In the genomic region with DNA sequence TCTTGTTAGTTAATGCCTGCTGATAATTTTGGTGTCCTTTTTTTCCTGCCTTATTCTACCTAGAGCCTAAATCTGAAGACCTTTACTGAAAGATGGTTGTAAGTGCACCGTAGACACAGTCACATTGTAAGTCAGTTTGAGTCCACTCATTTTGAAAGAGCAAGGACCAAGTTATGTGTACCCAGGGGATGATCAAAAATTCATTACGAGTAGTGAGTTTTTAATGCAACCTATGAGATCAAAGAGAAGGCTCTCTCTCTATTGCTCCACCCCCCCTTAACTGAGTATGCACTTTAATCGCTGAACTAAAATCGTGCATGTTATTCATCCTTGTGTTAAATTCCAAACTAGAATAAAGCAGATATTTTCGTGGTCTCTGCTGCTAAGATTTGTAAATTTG, we compare ENCODE assay signal across 8 cellular contexts. TPM values are rescaled to one million over a fixed set of nuclear protein-coding genes. Genes with fewer than 3 reads are reported as not detected.
DNase-seq lines count a peak whose midpoint lies in the region; ATAC-seq, FAIRE-seq and TF ChIP-seq lines count a peak whose summit lies in the region.

No MANE protein-coding gene starts in this region.

- H3K27ac Mint-ChIP-seq in CD4-positive, alpha-beta T cell, result peak overlapping the region; percentile 81
- peak overlapping the region in 6 of 9 donors; percentile 2 to 77 (median 33) for H3K27ac Mint-ChIP-seq in naive thymus-derived CD4-positive, alpha-beta T cell

- no peaks in the 10 kb centered on the region for H3K27me3 Mint-ChIP-seq in CD4-positive, alpha-beta T cell
- H3K27me3 Mint-ChIP-seq in naive thymus-derived CD4-positive, alpha-beta T cell, result no peaks in the 10 kb centered on the region

- H3K4me3 Mint-ChIP-seq in CD4-positive, alpha-beta T cell, result peak overlapping the region; percentile 83
- peak overlapping the region; percentile 8 to 95 (median 82) for H3K4me3 Mint-ChIP-seq in naive thymus-derived CD4-positive, alpha-beta T cell

- TF ChIP-seq RAD21 in GM12878 (IDR thresholded peaks at IDR 0.05; ENCODE audit: insufficient read depth, low read depth, low read length), result no peak

- peak overlapping the region; percentile 1 for H3K9ac ChIP-seq in HUES6 (ENCODE audit: low read length)
- peak overlapping the region; percentile 18; the same call in 1 of the 2 replicates for H3K9ac ChIP-seq in GM12878 (ENCODE audit: control insufficient read depth, insufficient read depth, low read length)

- POLR2A ChIA-PET in CD4-positive, alpha-beta T cell (lab: Charles Lee), result interaction anchor here (0.7 to 4.3 kb wide), 4 partner anchors 15 to 211 kb away, joined by 3 to 91 read pairs (median 3); a partner anchor contains a TSS
- POLR2A ChIA-PET in GM12878 (lab: Charles Lee), result interaction anchor here (0.6 to 9.1 kb wide), 8 partner anchors 13 to 1870 kb away, joined by 3 to 108 read pairs (median 6); no protein-coding TSS in a partner anchor
- POLR2A ChIA-PET in naive thymus-derived CD4-positive, alpha-beta T cell (lab: Charles Lee), result interaction anchor here (1.0 kb wide), 1 partner anchor 25 kb away, joined by 3 read pairs; no protein-coding TSS in a partner anchor

- no peak for DNase-seq in CD4-positive, alpha-beta T cell
- DNase-seq in GM12878 (ENCODE audit: low read depth, low spot score) (no peak), A172 (ENCODE audit: low spot score) (no peak), Peyer's patch (no peak)
- DNase-seq in naive thymus-derived CD4-positive, alpha-beta T cell, result no peak
- DNase-seq in stimulated activated CD4-positive, alpha-beta T cell treated with anti-CD3 and anti-CD28 coated beads, Interleukin-1b, Interleukin-23, amount 100 ng/mL, for 48 hours, result no peak

- H3K4me3 ChIP-seq in HUES6 (ENCODE audit: low read depth, low read length) (peak overlapping the region; percentile 99), GM12878 (peak overlapping the region; percentile 76), Peyer's patch (peak overlapping the region in 2 of 4 donors; percentile 18 to 74)
- H3K4me3 ChIP-seq in naive thymus-derived CD4-positive, alpha-beta T cell (ENCODE audit: low read length), result no peak overlapping the region

- WGBS in GM12878 (ENCODE audit: insufficient coverage, insufficient replicate concordance, low lambda C conversion rate, missing lambda C conversion rate), result 2% methylated on average over 5 of the region's 5 CpGs

- H4K20me1 ChIP-seq in GM12878 (ENCODE audit: control insufficient read depth, insufficient read depth), result no peaks in the 10 kb centered on the region

- H3K4me1 Mint-ChIP-seq in CD4-positive, alpha-beta T cell (ENCODE audit: low read depth), result peaks cover 27% of the 10 kb centered on the region
- H3K4me1 Mint-ChIP-seq in naive thymus-derived CD4-positive, alpha-beta T cell, result peaks cover 13 to 36% (median 30%) of the 10 kb centered on the region in 7 donors

- TF ChIP-seq POLR2A in GM12878 (IDR thresholded peaks at IDR 0.05; ENCODE audit: low read depth, low read length), result no peak
- no peak for TF ChIP-seq POLR2A in Peyer's patch (IDR thresholded peaks at IDR 0.05)

- RAD21 ChIA-PET in GM12878 (lab: Charles Lee; ENCODE audit: unreplicated experiment), result interaction anchor here (0.7 to 10.4 kb wide), 12 partner anchors 10 to 214 kb away, joined by 3 to 179 read pairs (median 6); a partner anchor contains a TSS

- SMC1A ChIA-PET in GM12878 (lab: Charles Lee; ENCODE audit: uncharacterized antibody, unreplicated experiment), result interaction anchor here (0.7 to 12.0 kb wide), 6 partner anchors 11 to 211 kb away, joined by 3 to 165 read pairs (median 4); no protein-coding TSS in a partner anchor

- peaks cover 9% of the 10 kb centered on the region; the same call in 1 of the 2 replicates for H3K4me1 ChIP-seq in HUES6 (ENCODE audit: control insufficient read depth, insufficient read depth, low read length)
- H3K4me1 ChIP-seq in GM12878 (ENCODE audit: control insufficient read depth, insufficient read depth, low read length), result peaks cover 6% of the 10 kb centered on the region
- peaks cover 0 to 8% of the 10 kb centered on the region in 2 donors for H3K4me1 ChIP-seq in naive thymus-derived CD4-positive, alpha-beta T cell (ENCODE audit: control insufficient read depth in 2 of 2, insufficient read depth in 2 of 2, low read length in 2 of 2)
- peaks cover 0 to 24% (median 5%) of the 10 kb centered on the region in 4 donors for H3K4me1 ChIP-seq in Peyer's patch

- no peak for ATAC-seq in CD4-positive, alpha-beta T cell (ENCODE audit: poor library complexity)
- ATAC-seq in GM12878 (peak; percentile 9), GM21786 (IDR thresholded peaks at IDR 0.05; ENCODE audit: unreplicated experiment) (no peak)
- ATAC-seq in naive thymus-derived CD4-positive, alpha-beta T cell, result no peak

- TF ChIP-seq EP300 in GM12878 (IDR thresholded peaks at IDR 0.05; ENCODE audit: borderline replicate concordance in 1 of 2, control insufficient read depth in 1 of 2, low read depth in 2 of 2, low read length in 2 of 2), result no peak

- no peak overlapping the region for H3K27ac ChIP-seq in CD4-positive, alpha-beta T cell (ENCODE audit: low read depth, low read length)
- H3K27ac ChIP-seq in HUES6 (ENCODE audit: low read depth, low read length) (no peak overlapping the region), GM12878 (ENCODE audit: control insufficient read depth, insufficient read depth) (no peak overlapping the region), Peyer's patch (no peak overlapping the region)
- no peak overlapping the region for H3K27ac ChIP-seq in naive thymus-derived CD4-positive, alpha-beta T cell (ENCODE audit: low read depth, low read length)

- CTCF ChIA-PET in CD4-positive, alpha-beta T cell (lab: Charles Lee), result interaction anchor here (0.6 to 0.9 kb wide), 4 partner anchors 28 to 1758 kb away, joined by 3 to 5 read pairs (median 4); no protein-coding TSS in a partner anchor
- CTCF ChIA-PET in GM12878 (lab: Yijun Ruan, JAX), result interaction anchor here (0.6 to 3.9 kb wide), 6 partner anchors 13 to 1178 kb away, joined by 3 to 25 read pairs (median 4); no protein-coding TSS in a partner anchor
- CTCF ChIA-PET in naive thymus-derived CD4-positive, alpha-beta T cell (lab: Charles Lee), result no interaction called here

- no peaks in the 10 kb centered on the region for H3K27me3 ChIP-seq in CD4-positive, alpha-beta T cell (ENCODE audit: control insufficient read depth, insufficient read depth, low read length)
- H3K27me3 ChIP-seq in HUES6 (ENCODE audit: control insufficient read depth, insufficient read depth, low read length) (no peaks in the 10 kb centered on the region), GM12878 (replicated peaks in 1 of 2; ENCODE audit: control insufficient read depth in 2 of 2, insufficient read depth in 2 of 2, low read length in 1 of 2) (no peaks in the 10 kb centered on the region), Peyer's patch (no peaks in the 10 kb centered on the region)
- no peaks in the 10 kb centered on the region for H3K27me3 ChIP-seq in naive thymus-derived CD4-positive, alpha-beta T cell (ENCODE audit: control insufficient read depth in 2 of 2, insufficient read depth in 2 of 2, low read length in 2 of 2)

- BruUV-seq in GM12878 (replicated peaks; lab: Mats Ljungman, UMichigan), result no TSS peak

- in situ Hi-C loops in GM12878 (cut with MboI), result loop anchor here (25.0 kb wide), 2 partner anchors 1127 to 1748 kb away; a partner anchor contains a TSS

- H3K79me2 ChIP-seq in GM12878 (ENCODE audit: control insufficient read depth, insufficient read depth, low read length), result peaks cover 52% of the 10 kb centered on the region

- H3K36me3 ChIP-seq in HUES6 (ENCODE audit: control insufficient read depth, insufficient read depth, low read length) (peaks cover 24% of the 10 kb centered on the region), GM12878 (ENCODE audit: control insufficient read depth in 2 of 2, insufficient read depth in 2 of 2, low read length in 1 of 2) (0 out of 4 replicates have a peak, but pooled peaks cover 0 to 4% of the 10 kb centered on the region in 2 experiments), Peyer's patch (no peaks in the 10 kb centered on the region)
- peaks cover 0 to 3% (median 0%) of the 10 kb centered on the region in 3 experiments for H3K36me3 ChIP-seq in naive thymus-derived CD4-positive, alpha-beta T cell (ENCODE audit: control insufficient read depth in 2 of 3, insufficient read depth in 3 of 3, low read length in 3 of 3)

- peaks cover 18% of the 10 kb centered on the region for H3K36me3 Mint-ChIP-seq in CD4-positive, alpha-beta T cell (ENCODE audit: low read depth)
- H3K36me3 Mint-ChIP-seq in naive thymus-derived CD4-positive, alpha-beta T cell, result peaks cover 0 to 5% (median 0%) of the 10 kb centered on the region in 5 donors

- no peaks in the 10 kb centered on the region for H3K9me3 ChIP-seq in CD4-positive, alpha-beta T cell (ENCODE audit: control insufficient read depth, low read length)
- H3K9me3 ChIP-seq in HUES6 (ENCODE audit: control insufficient read depth, insufficient read depth, low read depth, low read length) (no peaks in the 10 kb centered on the region), GM12878 (replicated peaks; ENCODE audit: control insufficient read depth, insufficient read depth, low read length) (no peaks in the 10 kb centered on the region), Peyer's patch (no peaks in the 10 kb centered on the region)
- H3K9me3 ChIP-seq in naive thymus-derived CD4-positive, alpha-beta T cell (ENCODE audit: control insufficient read depth in 2 of 3, low read length in 3 of 3), result no peaks in the 10 kb centered on the region

- H2AFZ ChIP-seq in GM12878 (ENCODE audit: control insufficient read depth, low read depth, low read length), result no peak overlapping the region

- FAIRE-seq in GM12878 (lab: Jason Lieb, UNC), result peak; percentile 18

- intact Hi-C loops in CD4-positive, alpha-beta T cell (cut with DNase I, micrococcal nuclease), result loop anchor here (2.0 to 10.0 kb wide), 2 partner anchors 211 to 543 kb away; a partner anchor contains a TSS
- intact Hi-C loops in GM12878 (cut with micrococcal nuclease; ENCODE audit: unreplicated experiment), result loop anchor here (2.0 to 10.0 kb wide), 3 partner anchors 13 to 539 kb away; no protein-coding TSS in a partner anchor
- intact Hi-C loops in naive thymus-derived CD4-positive, alpha-beta T cell (cut with micrococcal nuclease), result loop anchor here in 1 of 2 donors (10.0 kb wide), 2 partner anchors 1479 to 1649 kb away; no protein-coding TSS in a partner anchor

- H3K9me3 Mint-ChIP-seq in CD4-positive, alpha-beta T cell, result no peaks in the 10 kb centered on the region
- peaks cover 0 to 4% (median 0%) of the 10 kb centered on the region in 11 donors for H3K9me3 Mint-ChIP-seq in naive thymus-derived CD4-positive, alpha-beta T cell

- no peak for TF ChIP-seq CTCF in CD4-positive, alpha-beta T cell (IDR thresholded peaks at IDR 0.05)
- TF ChIP-seq CTCF in GM12878 (IDR thresholded peaks at IDR 0.05 in 2 of 3, conservative IDR thresholded peaks at IDR 0.05 in 1 of 3; ENCODE audit: control insufficient read depth in 2 of 3, extremely low read depth in 1 of 3, insufficient read depth in 1 of 3, low read depth in 3 of 3, low read length in 3 of 3), result no peak
- no peak for TF ChIP-seq CTCF in Peyer's patch (IDR thresholded peaks at IDR 0.05)

- peak overlapping the region; percentile 69 for H3K4me2 ChIP-seq in GM12878 (ENCODE audit: control insufficient read depth, insufficient read depth)

RNA-seq across cellular contexts. Expression of a gene that starts 1.8 kb away (rescaled TPM):
- total RNA-seq in CD4-positive, alpha-beta T cell, result 10 to 100 TPM in 1 of 2 experiments, 1 to 10 TPM in 1; 8.2 to 11.1 TPM
- total RNA-seq in GM12878 (2013; cell fraction: nucleolus; rRNA removed), result 19.9 and 20.3 TPM in 2 replicates
- total RNA-seq in GM12878 (2014; rRNA removed) (18.8 and 22.5 TPM in 2 replicates), GM12878 (2014; rRNA removed; fragmentation: Illumina TruSeq; extraction: Trizol) (25.5 and 26.3 TPM in 2 replicates), GM12878 (2021) (35.1 and 38.5 TPM in 2 replicates), Peyer's patch (10 to 100 TPM in 3 of 4 donors, 1 to 10 TPM in 1; 8.7 to 19.8 (median 16.4) TPM)
- 4.9 TPM for polyA plus RNA-seq in GM12878 (2011; ENCODE audit: low read depth)
- polyA plus RNA-seq in GM12878 (2011; rRNA removed) (32.6 and 43.0 TPM in 2 replicates), GM12878 (2014; fragmentation: Illumina TruSeq; extraction: Trizol) (18.9 and 24.0 TPM in 2 replicates), GM12878 (2014; fragmentation: Nextera tagmentation; extraction: Ambion mirVana) (1 to 10 TPM; 5.8 to 6.0 TPM), GM12878 (2014; rRNA removed) (9.1 and 11.0 TPM in 2 replicates), GM12878 (2016; fragmentation: Nextera tagmentation; extraction: Ambion mirVana) (1 to 10 TPM; 3.5 to 4.2 TPM)
- 11.9 and 13.7 TPM in 2 replicates for polyA plus RNA-seq in GM12878 (2011; cell fraction: cytosol; rRNA removed)
- polyA plus RNA-seq in GM12878 (2011; cell fraction: nucleus; rRNA removed), result 9.6 and 23.0 TPM in 2 replicates
- polyA plus RNA-seq in GM12878 (2012), result 10.9 and 12.4 TPM in 2 replicates
- polyA minus RNA-seq in GM12878 (2011; rRNA and poly(A)+ RNA removed), result 44.0 and 49.4 TPM in 2 replicates
- 21.9 and 25.7 TPM in 2 replicates for polyA minus RNA-seq in GM12878 (2011; cell fraction: cytosol; rRNA and poly(A)+ RNA removed)
- 27.8 and 40.3 TPM in 2 replicates for polyA minus RNA-seq in GM12878 (2011; cell fraction: nucleus; rRNA and poly(A)+ RNA removed)
- total RNA-seq in naive thymus-derived CD4-positive, alpha-beta T cell, result 10 to 100 TPM in 4 of 5 experiments, 1 to 10 TPM in 1; 8.9 to 33.2 (median 17.8) TPM
- 1 to 10 TPM; 1.2 to 1.3 TPM for polyA plus RNA-seq in naive thymus-derived CD4-positive, alpha-beta T cell
- total RNA-seq in A172 (2014; rRNA removed; shearing (Covaris generic)), result 40.5 and 42.2 TPM in 2 replicates
